ENCODE assay signal across 8 cellular contexts in genomic region chr6:30743099-30744053, GRCh38. TPM values are rescaled to one million over a fixed set of nuclear protein-coding genes. Genes with fewer than 3 reads are reported as not detected.
DNase-seq lines count a peak whose midpoint lies in the region; ATAC-seq and TF ChIP-seq lines count a peak whose summit lies in the region.

No MANE protein-coding gene starts in this region.

- H3K4me3 ChIP-seq in LNCaP clone FGC (ENCODE audit: low read depth, low read length) (peak overlapping the region; percentile 97), heart left ventricle (peak overlapping the region; percentile 46 to 95 (median 86)), retinal pigment epithelial cell (ENCODE audit: low read length) (peak overlapping the region; percentile 100)

- intact Hi-C loops in activated naive CD4-positive, alpha-beta T cell treated with anti-CD3 and anti-CD28 coated beads for 36 hours (cut with micrococcal nuclease): loop anchor here (1.0 to 5.0 kb wide), 11 partner anchors 8 to 344 kb away; partner anchors contain the start of genes MRPS18B and PPP1R10
- intact Hi-C loops in heart left ventricle (cut with DNase I): loop anchor here (1.0 to 10.0 kb wide), 16 partner anchors 21 to 341 kb away; partner anchors contain the start of genes MRPS18B (in 1 of the 10), PPP1R10 (in 1 of the 10) and TUBB (in 1 of the 10)

- TF ChIP-seq CTCF in LNCaP clone FGC (IDR thresholded peaks at IDR 0.05; ENCODE audit: control insufficient read depth, extremely low read depth, insufficient read depth) (no peak), heart left ventricle (IDR thresholded peaks at IDR 0.05) (no peak), retinal pigment epithelial cell (conservative IDR thresholded peaks at IDR 0.05; ENCODE audit: low read depth, low read length) (no peak)

- H3K27ac Mint-ChIP-seq in activated naive CD4-positive, alpha-beta T cell treated with anti-CD3 and anti-CD28 coated beads for 36 hours: peak overlapping the region; percentile 96

- H3K4me1 ChIP-seq in heart left ventricle: peaks cover 3 to 63% (median 31%) of the 10 kb centered on the region in 12 donors

- H3K27ac ChIP-seq in heart left ventricle: peak overlapping the region; percentile 92 to 99 (median 97)

- DNase-seq in NCI-H510A treated with DMSO at 0.1 percent for 48 hours (lab: John Stamatoyannopoulos, UW) (peak; percentile 14), NCI-H510A (lab: John Stamatoyannopoulos, UW) (no peak), LNCaP clone FGC (ENCODE audit: low read depth) (no peak), heart left ventricle (peak in 4 of 5 donors; percentile 45 to 75 (median 49)), retinal pigment epithelial cell (ENCODE audit: low read depth) (no peak), 8988T (no peak), NCI-H524 (lab: John Stamatoyannopoulos, UW) (no peak)
- DNase-seq in activated naive CD4-positive, alpha-beta T cell treated with anti-CD3 and anti-CD28 coated beads for 36 hours: peak; percentile 74

- no peaks in the 10 kb centered on the region for H3K27me3 ChIP-seq in heart left ventricle

- peaks cover 0 to 32% (median 31%) of the 10 kb centered on the region in 9 donors for H3K36me3 ChIP-seq in heart left ventricle

- H3K9me3 Mint-ChIP-seq in activated naive CD4-positive, alpha-beta T cell treated with anti-CD3 and anti-CD28 coated beads for 36 hours: no peaks in the 10 kb centered on the region

- 2 to 4% (median 3%) methylated on average over 49 to 55 of the region's 55 CpGs for WGBS in heart left ventricle, 4 donors

- TF ChIP-seq POLR2A in heart left ventricle (IDR thresholded peaks at IDR 0.05): no peak

- peaks cover 51% of the 10 kb centered on the region for H3K36me3 Mint-ChIP-seq in activated naive CD4-positive, alpha-beta T cell treated with anti-CD3 and anti-CD28 coated beads for 36 hours (ENCODE audit: low read depth)

- peak overlapping the region; percentile 94 for H3K4me3 Mint-ChIP-seq in activated naive CD4-positive, alpha-beta T cell treated with anti-CD3 and anti-CD28 coated beads for 36 hours

- H3K27me3 Mint-ChIP-seq in activated naive CD4-positive, alpha-beta T cell treated with anti-CD3 and anti-CD28 coated beads for 36 hours (ENCODE audit: low read depth): no peaks in the 10 kb centered on the region

- no peaks in the 10 kb centered on the region for H3K9me3 ChIP-seq in heart left ventricle

- peaks cover 60% of the 10 kb centered on the region for H3K4me1 Mint-ChIP-seq in activated naive CD4-positive, alpha-beta T cell treated with anti-CD3 and anti-CD28 coated beads for 36 hours (ENCODE audit: low read depth)

- CTCF ChIA-PET in activated naive CD4-positive, alpha-beta T cell treated with anti-CD3 and anti-CD28 coated beads for 36 hours (lab: Charles Lee): interaction anchor here (0.5 to 4.0 kb wide), 10 partner anchors 23 to 340 kb away, joined by 3 to 23 read pairs (median 4); no protein-coding TSS in a partner anchor

- peak in 3 of 4 donors; percentile 4 to 19 (median 13) for ATAC-seq in heart left ventricle

RNA-seq across cellular contexts. Expression of gene FLOT1, which starts 0.9 kb away (rescaled TPM):
- 100 to 1,000 TPM; 162 to 173 TPM for total RNA-seq in activated naive CD4-positive, alpha-beta T cell treated with anti-CD3 and anti-CD28 coated beads for 36 hours
- 100 to 1,000 TPM; 166 to 282 (median 211) TPM for total RNA-seq in heart left ventricle
- polyA plus RNA-seq in heart left ventricle: 100 to 1,000 TPM; 291 to 310 TPM

RNA-seq across cellular contexts. Expression of gene IER3, which starts 1.0 kb away (rescaled TPM):
- total RNA-seq in activated naive CD4-positive, alpha-beta T cell treated with anti-CD3 and anti-CD28 coated beads for 36 hours: 10 to 100 TPM; 32.2 to 34.0 TPM
- 100 to 1,000 TPM in 2 of 9 donors, 10 to 100 TPM in 6, 1 to 10 TPM in 1; 8.7 to 127 (median 69.8) TPM for total RNA-seq in heart left ventricle
- 100 to 1,000 TPM in 1 of 2 donors, 10 to 100 TPM in 1; 33.3 to 119 TPM for polyA plus RNA-seq in heart left ventricle

RNA-seq across cellular contexts. Expression of gene TUBB, which starts 23.2 kb away (rescaled TPM):
- 1,000 to 10,000 TPM; 1,781 to 1,838 TPM for total RNA-seq in activated naive CD4-positive, alpha-beta T cell treated with anti-CD3 and anti-CD28 coated beads for 36 hours
- total RNA-seq in heart left ventricle: 100 to 1,000 TPM; 183 to 474 (median 238) TPM
- 100 to 1,000 TPM; 195 to 497 TPM for polyA plus RNA-seq in heart left ventricle

RNA-seq across cellular contexts. Expression of gene MDC1, which starts 26.3 kb away (rescaled TPM):
- total RNA-seq in activated naive CD4-positive, alpha-beta T cell treated with anti-CD3 and anti-CD28 coated beads for 36 hours: 10 to 100 TPM; 84.1 to 84.8 TPM
- 10 to 100 TPM; 10.6 to 25.0 (median 17.5) TPM for total RNA-seq in heart left ventricle
- polyA plus RNA-seq in heart left ventricle: 10 to 100 TPM in 1 of 2 donors, 1 to 10 TPM in 1; 8.6 to 13.9 TPM

RNA-seq across cellular contexts. Expression of gene NRM, which starts 52.6 kb away (rescaled TPM):
- total RNA-seq in activated naive CD4-positive, alpha-beta T cell treated with anti-CD3 and anti-CD28 coated beads for 36 hours: 10 to 100 TPM; 31.0 to 32.0 TPM
- total RNA-seq in heart left ventricle: 1 to 10 TPM; 2.2 to 9.6 (median 3.9) TPM
- 1 to 10 TPM; 5.6 to 8.6 TPM for polyA plus RNA-seq in heart left ventricle

Comparison
In these comparisons a context has a peak if more than half of its experiments do, and no peak if none do; other contexts are left out.
1. DNase-seq: peak in NCI-H510A treated with DMSO at 0.1 percent for 48 hours (single experiment), activated naive CD4-positive, alpha-beta T cell treated with anti-CD3 and anti-CD28 coated beads for 36 hours (single experiment) and heart left ventricle (4 of 5); none in NCI-H510A (single experiment), LNCaP clone FGC (single experiment), retinal pigment epithelial cell (single experiment), 8988T (single experiment) and NCI-H524 (0 of 2).
2. Peak in every context shown above with its lines, with median percentiles within 50 percentile points of each other: H3K4me3 ChIP-seq.